In the genomic region with DNA sequence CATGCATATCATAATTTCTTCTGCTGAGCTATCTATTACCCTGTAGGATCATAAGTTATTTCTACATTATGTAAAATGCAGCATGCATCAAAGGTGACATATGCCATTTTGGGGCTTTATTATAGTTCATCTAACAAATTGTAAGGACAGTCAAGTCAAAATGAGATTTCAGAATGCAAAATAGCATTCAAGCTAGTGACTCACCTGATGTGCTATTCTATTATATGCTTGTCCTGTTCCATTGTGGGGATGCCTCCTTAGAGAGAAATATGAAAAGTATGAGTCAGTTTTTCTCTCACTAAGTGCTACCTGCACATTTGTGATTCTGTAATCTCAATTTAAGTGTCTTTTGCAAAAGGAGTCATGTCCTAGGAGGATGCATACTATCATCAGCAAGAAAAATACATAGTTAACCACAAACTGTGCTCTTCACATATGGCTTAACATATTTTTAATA, we compare ENCODE assay signal across 17 cellular contexts.
"Had no signal": no experiment of that assay in that cellular context is flagged by ENCODE, and none has a peak within 500 bp of the region (broad histone marks: within the 10 kb centered on the region; RNA-seq: fewer than 3 reads in every experiment).

No MANE protein-coding gene starts in this region.

- ATAC-seq: left colon, psoas muscle, right lobe of liver had no signal

- H2AFZ ChIP-seq: neural progenitor cell had no signal

- H3K36me3 ChIP-seq: ascending aorta, breast epithelium, neural progenitor cell, right lobe of liver, upper lobe of left lung had no signal

- H3K9ac ChIP-seq: neural progenitor cell had no signal

- H3K27me3 ChIP-seq: ascending aorta, breast epithelium, neural progenitor cell, right lobe of liver, testis, upper lobe of left lung had no signal

- H3K9me3 ChIP-seq: ascending aorta, breast epithelium, psoas muscle, right lobe of liver, testis, upper lobe of left lung had no signal

- H3K4me2 ChIP-seq: neural progenitor cell, smooth muscle cell had no signal

- H3K27ac ChIP-seq: ascending aorta, breast epithelium, neural progenitor cell, psoas muscle, right lobe of liver, testis, upper lobe of left lung, VCaP had no signal

- H3K4me1 ChIP-seq: ascending aorta, breast epithelium, neural progenitor cell, psoas muscle, right lobe of liver, testis, upper lobe of left lung had no signal

- H3K4me3 ChIP-seq: ascending aorta, breast epithelium, neural progenitor cell, psoas muscle, right lobe of liver, smooth muscle cell, testis, upper lobe of left lung had no signal

- DNase-seq: activated CD4-positive, alpha-beta memory T cell treated with anti-CD3 and anti-CD28 coated beads, Interleukin-2, amount 10 ng/mL, durations not matched to agents 7 days and 5 days; activated CD8-positive, alpha-beta memory T cell treated with anti-CD3 and anti-CD28 coated beads, Interleukin-2, amount 50 U/mL, for 48 hours; activated gamma-delta T cell; activated T-cell treated with anti-CD3 and anti-CD28 coated beads, Interleukin-2, amount 50 U/mL, for 72 hours; erythroblast; left colon; psoas muscle; right lobe of liver; stimulated activated CD4-positive, alpha-beta T cell treated with anti-CD3 and anti-CD28 coated beads, Interleukin-4, amount 100 ng/mL, for 4 hours; stimulated activated CD8-positive, alpha-beta memory T cell treated with anti-CD3 and anti-CD28 coated beads, Interleukin-4, amount 100 ng/mL, for 48 hours; testis; upper lobe of left lung had no signal
